15 cellular contexts compared by ENCODE assay signal in genomic region chr5:8418049-8418426, GRCh38.
"Had no signal": no experiment of that assay in that cellular context is flagged by ENCODE, and none has a peak within 500 bp of the region (broad histone marks: within the 10 kb centered on the region; RNA-seq: fewer than 3 reads in every experiment).

No MANE protein-coding gene starts in this region.

- H3K27me3 ChIP-seq: adrenal gland, breast epithelium, ovary, sigmoid colon had no signal

- FAIRE-seq: astrocyte, islet of Langerhans had no signal

- H3K4me1 ChIP-seq: adrenal gland, breast epithelium, sigmoid colon had no signal

- H3K27ac ChIP-seq: adrenal gland, breast epithelium, ovary, sigmoid colon had no signal

- H3K9me3 ChIP-seq: adrenal gland, breast epithelium, mucosa of descending colon, ovary, sigmoid colon had no signal

- H3K36me3 ChIP-seq: adrenal gland, breast epithelium, ovary, sigmoid colon had no signal

- DNase-seq: activated CD4-positive, CD25-positive, alpha-beta regulatory T cell treated with anti-CD3 and anti-CD28 coated beads, Interleukin-2, amount 50 U/mL, for 72 hours; activated gamma-delta T cell; adrenal gland; cerebellar nuclear complex; cortex of kidney; mucosa of descending colon; naive B cell; ovary; sigmoid colon; stimulated activated naive CD4-positive, alpha-beta T cell; T1000 had no signal

- H3K4me3 ChIP-seq: adrenal gland, breast epithelium, lung, mucosa of descending colon, ovary, sigmoid colon had no signal
